ENCODE assay signal across 1 cellular context in the genomic region with DNA sequence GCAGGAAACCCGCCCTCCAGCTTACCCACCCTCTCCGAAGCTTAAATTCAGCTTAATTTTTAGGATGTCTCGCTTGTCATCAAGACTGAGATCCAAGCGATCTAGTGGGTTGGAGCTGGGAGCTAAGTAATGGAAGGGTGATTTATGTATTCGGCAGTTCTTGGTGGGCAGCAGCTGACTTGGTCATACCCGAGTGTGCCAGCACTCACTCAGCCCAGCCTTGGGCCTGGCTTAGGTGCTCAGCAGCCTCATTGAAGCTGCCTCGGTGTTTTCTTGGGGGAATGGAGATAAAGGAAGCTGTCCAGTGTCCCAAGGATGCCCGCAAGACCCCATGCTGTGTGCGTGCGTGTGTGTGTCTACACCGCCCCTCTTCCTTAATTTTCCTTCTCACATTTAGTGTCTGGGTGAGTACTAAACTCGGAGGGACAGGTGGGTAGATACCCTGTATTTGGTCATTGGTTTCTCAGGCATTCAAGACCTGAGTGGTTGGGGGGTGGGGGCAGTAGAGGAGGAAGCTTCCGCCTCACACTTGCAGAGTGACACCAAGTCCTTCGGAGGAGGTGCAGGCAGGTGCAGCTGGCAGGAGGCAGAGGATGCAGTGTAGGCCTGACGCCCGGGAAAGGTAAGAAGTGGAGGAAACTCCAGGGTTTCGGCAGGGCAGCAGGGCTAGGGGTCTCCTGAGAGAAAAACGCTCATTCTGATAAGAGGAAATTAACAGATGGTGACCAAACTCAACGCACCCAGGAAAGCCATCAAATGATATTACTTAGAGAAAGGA.
TF ChIP-seq lines count a peak whose summit lies in the region.

No MANE protein-coding gene starts in this region.

TF ChIP-seq in GM23338, 12 proteins besides CTCF, POLR2A, EP300 and RAD21 (continued from another document):
- TF ChIP-seq, protein P1, sequence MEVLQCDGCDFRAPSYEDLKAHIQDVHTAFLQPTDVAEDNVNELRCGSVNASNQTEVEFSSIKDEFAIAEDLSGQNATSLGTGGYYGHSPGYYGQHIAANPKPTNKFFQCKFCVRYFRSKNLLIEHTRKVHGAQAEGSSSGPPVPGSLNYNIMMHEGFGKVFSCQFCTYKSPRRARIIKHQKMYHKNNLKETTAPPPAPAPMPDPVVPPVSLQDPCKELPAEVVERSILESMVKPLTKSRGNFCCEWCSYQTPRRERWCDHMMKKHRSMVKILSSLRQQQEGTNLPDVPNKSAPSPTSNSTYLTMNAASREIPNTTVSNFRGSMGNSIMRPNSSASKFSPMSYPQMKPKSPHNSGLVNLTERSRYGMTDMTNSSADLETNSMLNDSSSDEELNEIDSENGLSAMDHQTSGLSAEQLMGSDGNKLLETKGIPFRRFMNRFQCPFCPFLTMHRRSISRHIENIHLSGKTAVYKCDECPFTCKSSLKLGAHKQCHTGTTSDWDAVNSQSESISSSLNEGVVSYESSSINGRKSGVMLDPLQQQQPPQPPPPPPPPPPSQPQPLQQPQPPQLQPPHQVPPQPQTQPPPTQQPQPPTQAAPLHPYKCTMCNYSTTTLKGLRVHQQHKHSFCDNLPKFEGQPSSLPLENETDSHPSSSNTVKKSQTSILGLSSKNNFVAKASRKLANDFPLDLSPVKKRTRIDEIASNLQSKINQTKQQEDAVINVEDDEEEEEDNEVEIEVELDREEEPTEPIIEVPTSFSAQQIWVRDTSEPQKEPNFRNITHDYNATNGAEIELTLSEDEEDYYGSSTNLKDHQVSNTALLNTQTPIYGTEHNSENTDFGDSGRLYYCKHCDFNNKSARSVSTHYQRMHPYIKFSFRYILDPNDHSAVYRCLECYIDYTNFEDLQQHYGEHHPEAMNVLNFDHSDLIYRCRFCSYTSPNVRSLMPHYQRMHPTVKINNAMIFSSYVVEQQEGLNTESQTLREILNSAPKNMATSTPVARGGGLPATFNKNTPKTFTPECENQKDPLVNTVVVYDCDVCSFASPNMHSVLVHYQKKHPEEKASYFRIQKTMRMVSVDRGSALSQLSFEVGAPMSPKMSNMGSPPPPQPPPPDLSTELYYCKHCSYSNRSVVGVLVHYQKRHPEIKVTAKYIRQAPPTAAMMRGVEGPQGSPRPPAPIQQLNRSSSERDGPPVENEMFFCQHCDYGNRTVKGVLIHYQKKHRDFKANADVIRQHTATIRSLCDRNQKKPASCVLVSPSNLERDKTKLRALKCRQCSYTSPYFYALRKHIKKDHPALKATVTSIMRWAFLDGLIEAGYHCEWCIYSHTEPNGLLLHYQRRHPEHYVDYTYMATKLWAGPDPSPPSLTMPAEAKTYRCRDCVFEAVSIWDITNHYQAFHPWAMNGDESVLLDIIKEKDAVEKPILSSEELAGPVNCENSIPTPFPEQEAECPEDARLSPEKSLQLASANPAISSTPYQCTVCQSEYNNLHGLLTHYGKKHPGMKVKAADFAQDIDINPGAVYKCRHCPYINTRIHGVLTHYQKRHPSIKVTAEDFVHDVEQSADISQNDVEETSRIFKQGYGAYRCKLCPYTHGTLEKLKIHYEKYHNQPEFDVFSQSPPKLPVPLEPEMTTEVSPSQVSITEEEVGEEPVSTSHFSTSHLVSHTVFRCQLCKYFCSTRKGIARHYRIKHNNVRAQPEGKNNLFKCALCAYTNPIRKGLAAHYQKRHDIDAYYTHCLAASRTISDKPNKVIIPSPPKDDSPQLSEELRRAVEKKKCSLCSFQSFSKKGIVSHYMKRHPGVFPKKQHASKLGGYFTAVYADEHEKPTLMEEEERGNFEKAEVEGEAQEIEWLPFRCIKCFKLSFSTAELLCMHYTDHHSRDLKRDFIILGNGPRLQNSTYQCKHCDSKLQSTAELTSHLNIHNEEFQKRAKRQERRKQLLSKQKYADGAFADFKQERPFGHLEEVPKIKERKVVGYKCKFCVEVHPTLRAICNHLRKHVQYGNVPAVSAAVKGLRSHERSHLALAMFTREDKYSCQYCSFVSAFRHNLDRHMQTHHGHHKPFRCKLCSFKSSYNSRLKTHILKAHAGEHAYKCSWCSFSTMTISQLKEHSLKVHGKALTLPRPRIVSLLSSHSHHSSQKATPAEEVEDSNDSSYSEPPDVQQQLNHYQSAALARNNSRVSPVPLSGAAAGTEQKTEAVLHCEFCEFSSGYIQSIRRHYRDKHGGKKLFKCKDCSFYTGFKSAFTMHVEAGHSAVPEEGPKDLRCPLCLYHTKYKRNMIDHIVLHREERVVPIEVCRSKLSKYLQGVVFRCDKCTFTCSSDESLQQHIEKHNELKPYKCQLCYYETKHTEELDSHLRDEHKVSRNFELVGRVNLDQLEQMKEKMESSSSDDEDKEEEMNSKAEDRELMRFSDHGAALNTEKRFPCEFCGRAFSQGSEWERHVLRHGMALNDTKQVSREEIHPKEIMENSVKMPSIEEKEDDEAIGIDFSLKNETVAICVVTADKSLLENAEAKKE (CRISPR knock-in tag; IDR thresholded peaks at IDR 0.05) = no peak
- TF ChIP-seq EZH2phosphoT487 (IDR thresholded peaks at IDR 0.05; ENCODE audit: unreplicated experiment) (no peak), JUNB (IDR thresholded peaks at IDR 0.05; ENCODE audit: unreplicated experiment) (no peak), STAT1 (IDR thresholded peaks at IDR 0.05; ENCODE audit: unreplicated experiment) (no peak), ZNF114 (CRISPR knock-in tag; IDR thresholded peaks at IDR 0.05) (no peak), ZNF331 (CRISPR knock-in tag; IDR thresholded peaks at IDR 0.05; ENCODE audit: low read depth) (no peak), CREB1 (CRISPR knock-in tag; IDR thresholded peaks at IDR 0.05; ENCODE audit: low read depth) (no peak), NANOG (IDR thresholded peaks at IDR 0.05; ENCODE audit: borderline replicate concordance) (no peak), POLR2AphosphoS5 (IDR thresholded peaks at IDR 0.05; ENCODE audit: low read depth) (no peak)
- TF ChIP-seq, protein P2, sequence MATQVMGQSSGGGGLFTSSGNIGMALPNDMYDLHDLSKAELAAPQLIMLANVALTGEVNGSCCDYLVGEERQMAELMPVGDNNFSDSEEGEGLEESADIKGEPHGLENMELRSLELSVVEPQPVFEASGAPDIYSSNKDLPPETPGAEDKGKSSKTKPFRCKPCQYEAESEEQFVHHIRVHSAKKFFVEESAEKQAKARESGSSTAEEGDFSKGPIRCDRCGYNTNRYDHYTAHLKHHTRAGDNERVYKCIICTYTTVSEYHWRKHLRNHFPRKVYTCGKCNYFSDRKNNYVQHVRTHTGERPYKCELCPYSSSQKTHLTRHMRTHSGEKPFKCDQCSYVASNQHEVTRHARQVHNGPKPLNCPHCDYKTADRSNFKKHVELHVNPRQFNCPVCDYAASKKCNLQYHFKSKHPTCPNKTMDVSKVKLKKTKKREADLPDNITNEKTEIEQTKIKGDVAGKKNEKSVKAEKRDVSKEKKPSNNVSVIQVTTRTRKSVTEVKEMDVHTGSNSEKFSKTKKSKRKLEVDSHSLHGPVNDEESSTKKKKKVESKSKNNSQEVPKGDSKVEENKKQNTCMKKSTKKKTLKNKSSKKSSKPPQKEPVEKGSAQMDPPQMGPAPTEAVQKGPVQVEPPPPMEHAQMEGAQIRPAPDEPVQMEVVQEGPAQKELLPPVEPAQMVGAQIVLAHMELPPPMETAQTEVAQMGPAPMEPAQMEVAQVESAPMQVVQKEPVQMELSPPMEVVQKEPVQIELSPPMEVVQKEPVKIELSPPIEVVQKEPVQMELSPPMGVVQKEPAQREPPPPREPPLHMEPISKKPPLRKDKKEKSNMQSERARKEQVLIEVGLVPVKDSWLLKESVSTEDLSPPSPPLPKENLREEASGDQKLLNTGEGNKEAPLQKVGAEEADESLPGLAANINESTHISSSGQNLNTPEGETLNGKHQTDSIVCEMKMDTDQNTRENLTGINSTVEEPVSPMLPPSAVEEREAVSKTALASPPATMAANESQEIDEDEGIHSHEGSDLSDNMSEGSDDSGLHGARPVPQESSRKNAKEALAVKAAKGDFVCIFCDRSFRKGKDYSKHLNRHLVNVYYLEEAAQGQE (IDR thresholded peaks at IDR 0.05; ENCODE audit: unreplicated experiment) = no peak
- TF ChIP-seq, protein P3, sequence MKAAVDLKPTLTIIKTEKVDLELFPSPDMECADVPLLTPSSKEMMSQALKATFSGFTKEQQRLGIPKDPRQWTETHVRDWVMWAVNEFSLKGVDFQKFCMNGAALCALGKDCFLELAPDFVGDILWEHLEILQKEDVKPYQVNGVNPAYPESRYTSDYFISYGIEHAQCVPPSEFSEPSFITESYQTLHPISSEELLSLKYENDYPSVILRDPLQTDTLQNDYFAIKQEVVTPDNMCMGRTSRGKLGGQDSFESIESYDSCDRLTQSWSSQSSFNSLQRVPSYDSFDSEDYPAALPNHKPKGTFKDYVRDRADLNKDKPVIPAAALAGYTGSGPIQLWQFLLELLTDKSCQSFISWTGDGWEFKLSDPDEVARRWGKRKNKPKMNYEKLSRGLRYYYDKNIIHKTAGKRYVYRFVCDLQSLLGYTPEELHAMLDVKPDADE (IDR thresholded peaks at IDR 0.05) = no peak
